1 cellular context compared by ENCODE assay signal in the genomic region with DNA sequence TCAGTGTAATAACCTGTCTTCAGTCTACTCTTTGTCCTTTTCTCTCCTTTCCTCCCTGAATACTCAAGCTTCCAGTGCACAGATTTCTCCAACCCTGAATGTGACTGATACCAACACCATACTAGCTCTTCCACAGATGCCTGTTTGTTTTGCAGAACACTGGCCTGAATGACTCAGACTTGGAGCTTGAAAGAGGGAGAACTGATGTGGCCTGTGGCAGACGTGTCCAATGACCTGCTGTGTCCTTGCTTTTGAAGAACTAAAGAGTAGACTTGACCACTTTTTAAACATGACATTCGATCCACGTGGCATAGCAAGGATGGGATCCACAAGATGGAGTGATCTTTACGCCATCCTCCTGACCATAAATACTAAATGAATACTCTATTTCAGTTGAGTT.
TF ChIP-seq lines count a peak whose summit lies in the region.

No MANE protein-coding gene starts in this region.

TF ChIP-seq in HepG2, 621 proteins besides CTCF, POLR2A, EP300 and RAD21 (continued from another document and continues in another):
- TF ChIP-seq YEATS2 (CRISPR knock-in tag; IDR thresholded peaks at IDR 0.05; ENCODE audit: borderline replicate concordance) (peak; percentile 46; the same call in 1 of the 2 replicates), ZNF331 (CRISPR knock-in tag; IDR thresholded peaks at IDR 0.05) (peak; percentile 37; the same call in 1 of the 2 replicates), NR2C2 (CRISPR knock-in tag; IDR thresholded peaks at IDR 0.05; ENCODE audit: borderline replicate concordance) (no peak), ZMYM3 (CRISPR knock-in tag; IDR thresholded peaks at IDR 0.05) (0 out of 2 replicates have a peak, but pooled peaks have one; percentile 50), IRX3 (CRISPR knock-in tag; IDR thresholded peaks at IDR 0.05; ENCODE audit: borderline replicate concordance, low read depth) (no peak), SP140L (CRISPR knock-in tag; IDR thresholded peaks at IDR 0.05; ENCODE audit: borderline replicate concordance) (no peak), XRCC5 (optimal IDR thresholded peaks at IDR 0.05; ENCODE audit: low read length) (peak; percentile 34), ZBTB1 (CRISPR knock-in tag; IDR thresholded peaks at IDR 0.05; ENCODE audit: borderline replicate concordance) (no peak), ZNF619 (CRISPR knock-in tag; IDR thresholded peaks at IDR 0.05) (no peak), JUND (CRISPR knock-in tag; IDR thresholded peaks at IDR 0.05) (no peak; the same call in 1 of the 2 replicates), GFI1 (CRISPR knock-in tag; IDR thresholded peaks at IDR 0.05; ENCODE audit: borderline replicate concordance) (peak; percentile 60; the same call in 1 of the 2 replicates), HOXA9 (CRISPR knock-in tag; IDR thresholded peaks at IDR 0.05; ENCODE audit: borderline replicate concordance) (no peak), ZNF644 (CRISPR knock-in tag; IDR thresholded peaks at IDR 0.05; ENCODE audit: low read depth) (peak; percentile 91), SPEN (CRISPR knock-in tag; IDR thresholded peaks at IDR 0.05; ENCODE audit: low read depth) (no peak), ZFP82 (CRISPR knock-in tag; IDR thresholded peaks at IDR 0.05; ENCODE audit: borderline replicate concordance) (no peak), ZNF432 (CRISPR knock-in tag; IDR thresholded peaks at IDR 0.05; ENCODE audit: borderline replicate concordance) (no peak), ZNF224 (CRISPR knock-in tag; IDR thresholded peaks at IDR 0.05) (no peak), ZNF713 (CRISPR knock-in tag; IDR thresholded peaks at IDR 0.05) (no peak), ZMYM4 (CRISPR knock-in tag; IDR thresholded peaks at IDR 0.05) (no peak), ETV5 (CRISPR knock-in tag; IDR thresholded peaks at IDR 0.05; ENCODE audit: borderline replicate concordance) (no peak; the same call in 1 of the 2 replicates), MIXL1 (CRISPR knock-in tag; IDR thresholded peaks at IDR 0.05) (no peak), ISL2 (CRISPR knock-in tag; IDR thresholded peaks at IDR 0.05) (no peak), KAT8 (CRISPR knock-in tag; IDR thresholded peaks at IDR 0.05) (no peak; the same call in 1 of the 2 replicates), ZNF354B (CRISPR knock-in tag; IDR thresholded peaks at IDR 0.05) (no peak), U2AF1 (optimal IDR thresholded peaks at IDR 0.05; ENCODE audit: low read depth, low read length) (no peak), ZNF746 (CRISPR knock-in tag; IDR thresholded peaks at IDR 0.05) (no peak), HDAC6 (IDR thresholded peaks at IDR 0.05; ENCODE audit: low read depth, low read length) (no peak), JUNB (CRISPR knock-in tag; IDR thresholded peaks at IDR 0.05; ENCODE audit: borderline replicate concordance) (peak; percentile 69; the same call in 1 of the 2 replicates), NPAS2 (CRISPR knock-in tag; IDR thresholded peaks at IDR 0.05; ENCODE audit: borderline replicate concordance) (no peak), ZNF577 (CRISPR knock-in tag; IDR thresholded peaks at IDR 0.05; ENCODE audit: borderline replicate concordance, low read depth) (no peak), ZNF558 (CRISPR knock-in tag; IDR thresholded peaks at IDR 0.05; ENCODE audit: borderline replicate concordance) (no peak), FOSL2 (CRISPR knock-in tag; IDR thresholded peaks at IDR 0.05) (peak; percentile 97), PCBP1 (IDR thresholded peaks at IDR 0.05; ENCODE audit: borderline replicate concordance, low read depth, low read length) (no peak), KAT2B (IDR thresholded peaks at IDR 0.05; ENCODE audit: borderline replicate concordance, low read depth, low read length) (no peak), NFKB2 (CRISPR knock-in tag; IDR thresholded peaks at IDR 0.05; ENCODE audit: borderline replicate concordance) (no peak), HDAC1 (CRISPR knock-in tag; IDR thresholded peaks at IDR 0.05) (no peak), ZNF138 (CRISPR knock-in tag; IDR thresholded peaks at IDR 0.05; ENCODE audit: low read depth) (no peak), RXRA (CRISPR knock-in tag; IDR thresholded peaks at IDR 0.05) (no peak), FOXC1 (CRISPR knock-in tag; IDR thresholded peaks at IDR 0.05; ENCODE audit: borderline replicate concordance) (no peak), ZNF549 (CRISPR knock-in tag; IDR thresholded peaks at IDR 0.05) (no peak), ZNF615 (CRISPR knock-in tag; IDR thresholded peaks at IDR 0.05; ENCODE audit: borderline replicate concordance) (no peak), ZNF124 (CRISPR knock-in tag; IDR thresholded peaks at IDR 0.05) (no peak), SALL2 (CRISPR knock-in tag; IDR thresholded peaks at IDR 0.05) (no peak), IRF2 (CRISPR knock-in tag; IDR thresholded peaks at IDR 0.05) (0 out of 2 replicates have a peak, but pooled peaks have one; percentile 44), BCL6 (CRISPR knock-in tag; IDR thresholded peaks at IDR 0.05) (peak; percentile 84), TOPORS (CRISPR knock-in tag; IDR thresholded peaks at IDR 0.05) (no peak)
- TF ChIP-seq, protein P1, sequence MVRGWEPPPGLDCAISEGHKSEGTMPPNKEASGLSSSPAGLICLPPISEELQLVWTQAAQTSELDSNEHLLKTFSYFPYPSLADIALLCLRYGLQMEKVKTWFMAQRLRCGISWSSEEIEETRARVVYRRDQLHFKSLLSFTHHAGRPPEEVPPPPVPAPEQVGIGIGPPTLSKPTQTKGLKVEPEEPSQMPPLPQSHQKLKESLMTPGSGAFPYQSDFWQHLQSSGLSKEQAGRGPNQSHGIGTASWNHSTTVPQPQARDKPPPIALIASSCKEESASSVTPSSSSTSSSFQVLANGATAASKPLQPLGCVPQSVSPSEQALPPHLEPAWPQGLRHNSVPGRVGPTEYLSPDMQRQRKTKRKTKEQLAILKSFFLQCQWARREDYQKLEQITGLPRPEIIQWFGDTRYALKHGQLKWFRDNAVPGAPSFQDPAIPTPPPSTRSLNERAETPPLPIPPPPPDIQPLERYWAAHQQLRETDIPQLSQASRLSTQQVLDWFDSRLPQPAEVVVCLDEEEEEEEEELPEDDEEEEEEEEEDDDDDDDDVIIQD (CRISPR knock-in tag; IDR thresholded peaks at IDR 0.05; ENCODE audit: low read depth): peak; percentile 79
- TF ChIP-seq, protein P2, sequence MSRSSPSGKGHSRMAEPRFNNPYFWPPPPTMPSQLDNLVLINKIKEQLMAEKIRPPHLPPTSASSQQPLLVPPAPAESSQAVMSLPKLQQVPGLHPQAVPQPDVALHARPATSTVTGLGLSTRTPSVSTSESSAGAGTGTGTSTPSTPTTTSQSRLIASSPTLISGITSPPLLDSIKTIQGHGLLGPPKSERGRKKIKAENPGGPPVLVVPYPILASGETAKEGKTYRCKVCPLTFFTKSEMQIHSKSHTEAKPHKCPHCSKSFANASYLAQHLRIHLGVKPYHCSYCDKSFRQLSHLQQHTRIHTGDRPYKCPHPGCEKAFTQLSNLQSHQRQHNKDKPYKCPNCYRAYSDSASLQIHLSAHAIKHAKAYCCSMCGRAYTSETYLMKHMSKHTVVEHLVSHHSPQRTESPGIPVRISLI (CRISPR knock-in tag; IDR thresholded peaks at IDR 0.05; ENCODE audit: borderline replicate concordance): no peak
- TF ChIP-seq, protein P3, sequence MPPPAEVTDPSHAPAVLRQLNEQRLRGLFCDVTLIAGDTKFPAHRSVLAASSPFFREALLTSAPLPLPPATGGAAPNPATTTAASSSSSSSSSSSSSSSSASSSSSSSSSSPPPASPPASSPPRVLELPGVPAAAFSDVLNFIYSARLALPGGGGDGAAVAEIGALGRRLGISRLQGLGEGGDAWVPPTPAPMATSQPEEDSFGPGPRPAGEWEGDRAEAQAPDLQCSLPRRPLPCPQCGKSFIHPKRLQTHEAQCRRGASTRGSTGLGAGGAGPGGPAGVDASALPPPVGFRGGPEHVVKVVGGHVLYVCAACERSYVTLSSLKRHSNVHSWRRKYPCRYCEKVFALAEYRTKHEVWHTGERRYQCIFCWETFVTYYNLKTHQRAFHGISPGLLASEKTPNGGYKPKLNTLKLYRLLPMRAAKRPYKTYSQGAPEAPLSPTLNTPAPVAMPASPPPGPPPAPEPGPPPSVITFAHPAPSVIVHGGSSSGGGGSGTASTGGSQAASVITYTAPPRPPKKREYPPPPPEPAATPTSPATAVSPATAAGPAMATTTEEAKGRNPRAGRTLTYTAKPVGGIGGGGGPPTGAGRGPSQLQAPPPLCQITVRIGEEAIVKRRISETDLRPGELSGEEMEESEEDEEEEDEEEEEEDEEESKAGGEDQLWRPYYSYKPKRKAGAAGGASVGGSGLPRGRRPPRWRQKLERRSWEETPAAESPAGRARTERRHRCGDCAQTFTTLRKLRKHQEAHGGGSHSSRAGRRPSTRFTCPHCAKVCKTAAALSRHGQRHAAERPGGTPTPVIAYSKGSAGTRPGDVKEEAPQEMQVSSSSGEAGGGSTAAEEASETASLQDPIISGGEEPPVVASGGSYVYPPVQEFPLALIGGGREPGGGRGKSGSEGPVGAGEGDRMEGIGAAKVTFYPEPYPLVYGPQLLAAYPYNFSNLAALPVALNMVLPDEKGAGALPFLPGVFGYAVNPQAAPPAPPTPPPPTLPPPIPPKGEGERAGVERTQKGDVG (CRISPR knock-in tag; IDR thresholded peaks at IDR 0.05; ENCODE audit: borderline replicate concordance): no peak
- TF ChIP-seq, protein P4, sequence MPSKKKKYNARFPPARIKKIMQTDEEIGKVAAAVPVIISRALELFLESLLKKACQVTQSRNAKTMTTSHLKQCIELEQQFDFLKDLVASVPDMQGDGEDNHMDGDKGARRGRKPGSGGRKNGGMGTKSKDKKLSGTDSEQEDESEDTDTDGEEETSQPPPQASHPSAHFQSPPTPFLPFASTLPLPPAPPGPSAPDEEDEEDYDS (CRISPR knock-in tag; IDR thresholded peaks at IDR 0.05): peak; percentile 21; the same call in 1 of the 2 replicates
- TF ChIP-seq, protein P5, sequence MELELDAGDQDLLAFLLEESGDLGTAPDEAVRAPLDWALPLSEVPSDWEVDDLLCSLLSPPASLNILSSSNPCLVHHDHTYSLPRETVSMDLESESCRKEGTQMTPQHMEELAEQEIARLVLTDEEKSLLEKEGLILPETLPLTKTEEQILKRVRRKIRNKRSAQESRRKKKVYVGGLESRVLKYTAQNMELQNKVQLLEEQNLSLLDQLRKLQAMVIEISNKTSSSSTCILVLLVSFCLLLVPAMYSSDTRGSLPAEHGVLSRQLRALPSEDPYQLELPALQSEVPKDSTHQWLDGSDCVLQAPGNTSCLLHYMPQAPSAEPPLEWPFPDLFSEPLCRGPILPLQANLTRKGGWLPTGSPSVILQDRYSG (CRISPR knock-in tag; IDR thresholded peaks at IDR 0.05): no peak
- TF ChIP-seq, protein P6, sequence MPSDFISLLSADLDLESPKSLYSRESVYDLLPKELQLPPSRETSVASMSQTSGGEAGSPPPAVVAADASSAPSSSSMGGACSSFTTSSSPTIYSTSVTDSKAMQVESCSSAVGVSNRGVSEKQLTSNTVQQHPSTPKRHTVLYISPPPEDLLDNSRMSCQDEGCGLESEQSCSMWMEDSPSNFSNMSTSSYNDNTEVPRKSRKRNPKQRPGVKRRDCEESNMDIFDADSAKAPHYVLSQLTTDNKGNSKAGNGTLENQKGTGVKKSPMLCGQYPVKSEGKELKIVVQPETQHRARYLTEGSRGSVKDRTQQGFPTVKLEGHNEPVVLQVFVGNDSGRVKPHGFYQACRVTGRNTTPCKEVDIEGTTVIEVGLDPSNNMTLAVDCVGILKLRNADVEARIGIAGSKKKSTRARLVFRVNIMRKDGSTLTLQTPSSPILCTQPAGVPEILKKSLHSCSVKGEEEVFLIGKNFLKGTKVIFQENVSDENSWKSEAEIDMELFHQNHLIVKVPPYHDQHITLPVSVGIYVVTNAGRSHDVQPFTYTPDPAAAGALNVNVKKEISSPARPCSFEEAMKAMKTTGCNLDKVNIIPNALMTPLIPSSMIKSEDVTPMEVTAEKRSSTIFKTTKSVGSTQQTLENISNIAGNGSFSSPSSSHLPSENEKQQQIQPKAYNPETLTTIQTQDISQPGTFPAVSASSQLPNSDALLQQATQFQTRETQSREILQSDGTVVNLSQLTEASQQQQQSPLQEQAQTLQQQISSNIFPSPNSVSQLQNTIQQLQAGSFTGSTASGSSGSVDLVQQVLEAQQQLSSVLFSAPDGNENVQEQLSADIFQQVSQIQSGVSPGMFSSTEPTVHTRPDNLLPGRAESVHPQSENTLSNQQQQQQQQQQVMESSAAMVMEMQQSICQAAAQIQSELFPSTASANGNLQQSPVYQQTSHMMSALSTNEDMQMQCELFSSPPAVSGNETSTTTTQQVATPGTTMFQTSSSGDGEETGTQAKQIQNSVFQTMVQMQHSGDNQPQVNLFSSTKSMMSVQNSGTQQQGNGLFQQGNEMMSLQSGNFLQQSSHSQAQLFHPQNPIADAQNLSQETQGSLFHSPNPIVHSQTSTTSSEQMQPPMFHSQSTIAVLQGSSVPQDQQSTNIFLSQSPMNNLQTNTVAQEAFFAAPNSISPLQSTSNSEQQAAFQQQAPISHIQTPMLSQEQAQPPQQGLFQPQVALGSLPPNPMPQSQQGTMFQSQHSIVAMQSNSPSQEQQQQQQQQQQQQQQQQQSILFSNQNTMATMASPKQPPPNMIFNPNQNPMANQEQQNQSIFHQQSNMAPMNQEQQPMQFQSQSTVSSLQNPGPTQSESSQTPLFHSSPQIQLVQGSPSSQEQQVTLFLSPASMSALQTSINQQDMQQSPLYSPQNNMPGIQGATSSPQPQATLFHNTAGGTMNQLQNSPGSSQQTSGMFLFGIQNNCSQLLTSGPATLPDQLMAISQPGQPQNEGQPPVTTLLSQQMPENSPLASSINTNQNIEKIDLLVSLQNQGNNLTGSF (CRISPR knock-in tag; IDR thresholded peaks at IDR 0.05): no peak
- TF ChIP-seq, protein P7, sequence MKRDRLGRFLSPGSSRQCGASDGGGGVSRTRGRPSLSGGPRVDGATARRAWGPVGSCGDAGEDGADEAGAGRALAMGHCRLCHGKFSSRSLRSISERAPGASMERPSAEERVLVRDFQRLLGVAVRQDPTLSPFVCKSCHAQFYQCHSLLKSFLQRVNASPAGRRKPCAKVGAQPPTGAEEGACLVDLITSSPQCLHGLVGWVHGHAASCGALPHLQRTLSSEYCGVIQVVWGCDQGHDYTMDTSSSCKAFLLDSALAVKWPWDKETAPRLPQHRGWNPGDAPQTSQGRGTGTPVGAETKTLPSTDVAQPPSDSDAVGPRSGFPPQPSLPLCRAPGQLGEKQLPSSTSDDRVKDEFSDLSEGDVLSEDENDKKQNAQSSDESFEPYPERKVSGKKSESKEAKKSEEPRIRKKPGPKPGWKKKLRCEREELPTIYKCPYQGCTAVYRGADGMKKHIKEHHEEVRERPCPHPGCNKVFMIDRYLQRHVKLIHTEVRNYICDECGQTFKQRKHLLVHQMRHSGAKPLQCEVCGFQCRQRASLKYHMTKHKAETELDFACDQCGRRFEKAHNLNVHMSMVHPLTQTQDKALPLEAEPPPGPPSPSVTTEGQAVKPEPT (CRISPR knock-in tag; IDR thresholded peaks at IDR 0.05; ENCODE audit: low read depth): no peak
- TF ChIP-seq, protein P8, sequence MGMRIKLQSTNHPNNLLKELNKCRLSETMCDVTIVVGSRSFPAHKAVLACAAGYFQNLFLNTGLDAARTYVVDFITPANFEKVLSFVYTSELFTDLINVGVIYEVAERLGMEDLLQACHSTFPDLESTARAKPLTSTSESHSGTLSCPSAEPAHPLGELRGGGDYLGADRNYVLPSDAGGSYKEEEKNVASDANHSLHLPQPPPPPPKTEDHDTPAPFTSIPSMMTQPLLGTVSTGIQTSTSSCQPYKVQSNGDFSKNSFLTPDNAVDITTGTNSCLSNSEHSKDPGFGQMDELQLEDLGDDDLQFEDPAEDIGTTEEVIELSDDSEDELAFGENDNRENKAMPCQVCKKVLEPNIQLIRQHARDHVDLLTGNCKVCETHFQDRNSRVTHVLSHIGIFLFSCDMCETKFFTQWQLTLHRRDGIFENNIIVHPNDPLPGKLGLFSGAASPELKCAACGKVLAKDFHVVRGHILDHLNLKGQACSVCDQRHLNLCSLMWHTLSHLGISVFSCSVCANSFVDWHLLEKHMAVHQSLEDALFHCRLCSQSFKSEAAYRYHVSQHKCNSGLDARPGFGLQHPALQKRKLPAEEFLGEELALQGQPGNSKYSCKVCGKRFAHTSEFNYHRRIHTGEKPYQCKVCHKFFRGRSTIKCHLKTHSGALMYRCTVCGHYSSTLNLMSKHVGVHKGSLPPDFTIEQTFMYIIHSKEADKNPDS (CRISPR knock-in tag; IDR thresholded peaks at IDR 0.05): no peak
